ENCODE assay signal across 12 cellular contexts in genomic region chr18:3401669-3402620, GRCh38. TPM values are rescaled to one million over a fixed set of nuclear protein-coding genes. Genes with fewer than 3 reads are reported as not detected.
A peak's percentile ranks its signal among the peaks of the same experiment; 100 is the strongest.
DNase-seq lines count a peak whose midpoint lies in the region; ATAC-seq, FAIRE-seq and TF ChIP-seq lines count a peak whose summit lies in the region.
"Had no signal": no experiment of that assay in that cellular context is flagged by ENCODE, and none has a peak within 500 bp of the region (broad histone marks: within the 10 kb centered on the region; RNA-seq: fewer than 3 reads in every experiment).

No MANE protein-coding gene starts in this region.

- in situ Hi-C loops in GM12878 (cut with MboI) = no loop called here

- intact Hi-C loops in GM12878 (cut with micrococcal nuclease; ENCODE audit: unreplicated experiment) = loop anchor here (5.0 kb wide), 2 partner anchors 45 to 185 kb away; no protein-coding TSS in a partner anchor
- intact Hi-C loops in left ventricle myocardium superior (cut with micrococcal nuclease) = no loop called here

- TF ChIP-seq POLR2A in GM12878 (IDR thresholded peaks at IDR 0.05; ENCODE audit: low read depth, low read length) = no peak

- H4K5ac ChIP-seq in mesendoderm (ENCODE audit: low read length) = no peak overlapping the region

- TF ChIP-seq RAD21 in GM12878 (IDR thresholded peaks at IDR 0.05; ENCODE audit: insufficient read depth, low read depth, low read length) = no peak

- TF ChIP-seq CTCF in GM12878 (IDR thresholded peaks at IDR 0.05 in 2 of 3, conservative IDR thresholded peaks at IDR 0.05 in 1 of 3; ENCODE audit: control insufficient read depth in 2 of 3, extremely low read depth in 1 of 3, insufficient read depth in 1 of 3, low read depth in 3 of 3, low read length in 3 of 3) = no peak

- H3K9ac ChIP-seq in GM12878 (ENCODE audit: control insufficient read depth, insufficient read depth, low read length) = no peak overlapping the region
- H3K9ac ChIP-seq in mesendoderm (ENCODE audit: low read length) = no peak overlapping the region
- H3K9ac ChIP-seq: neural progenitor cell had no signal

- H4K20me1 ChIP-seq in GM12878 (ENCODE audit: control insufficient read depth, insufficient read depth) = no peaks in the 10 kb centered on the region

- DNase-seq in GM12878 (ENCODE audit: low read depth, low spot score) = peak; percentile 34
- no peak for DNase-seq in mesendoderm
- DNase-seq in kidney tubule cell (ENCODE audit: low spot score) = no peak
- DNase-seq in left ventricle myocardium superior = no peak
- no peak for DNase-seq in NCI-H1048 (lab: John Stamatoyannopoulos, UW)
- DNase-seq: activated T-cell treated with anti-CD3 and anti-CD28 coated beads, Interleukin-2, amount 50 U/mL, for 72 hours; DMS153; NCI-H226 had no signal

- no peak overlapping the region for H2BK120ac ChIP-seq in mesendoderm (ENCODE audit: low read depth, low read length)

- H3K9me3 ChIP-seq in GM12878 (replicated peaks; ENCODE audit: control insufficient read depth, insufficient read depth, low read length) = peaks cover 2% of the 10 kb centered on the region; the same call in 2 of the 3 replicates

- no peak overlapping the region for H3K23ac ChIP-seq in mesendoderm (ENCODE audit: low read length)

- H3K79me1 ChIP-seq in mesendoderm (ENCODE audit: low read length) = no peaks in the 10 kb centered on the region

- no peak overlapping the region for H3K4ac ChIP-seq in mesendoderm (ENCODE audit: low read depth, low read length)

- H4K8ac ChIP-seq in mesendoderm (ENCODE audit: low read depth, low read length) = no peak overlapping the region

- no TSS peak for BruUV-seq in GM12878 (replicated peaks; lab: Mats Ljungman, UMichigan)

- no peaks in the 10 kb centered on the region for H3K36me3 ChIP-seq in GM12878 (ENCODE audit: control insufficient read depth in 2 of 2, insufficient read depth in 2 of 2, low read length in 1 of 2)
- no peaks in the 10 kb centered on the region for H3K36me3 ChIP-seq in mesendoderm (ENCODE audit: control insufficient read depth, insufficient read depth, low read length)
- H3K36me3 ChIP-seq: neural progenitor cell had no signal

- H3K4me2 ChIP-seq in GM12878 (ENCODE audit: control insufficient read depth, insufficient read depth) (peak overlapping the region; percentile 67), mesendoderm (ENCODE audit: low read length) (no peak overlapping the region)
- H3K4me2 ChIP-seq: neural progenitor cell had no signal

- no peak overlapping the region for H2AK5ac ChIP-seq in mesendoderm (ENCODE audit: low read length)

- H3K4me1 ChIP-seq in GM12878 (ENCODE audit: control insufficient read depth, insufficient read depth, low read length) = peaks cover 36% of the 10 kb centered on the region
- no peaks in the 10 kb centered on the region for H3K4me1 ChIP-seq in mesendoderm (ENCODE audit: control insufficient read depth, low read depth, low read length)

- no peak overlapping the region; the same call in 1 of the 2 replicates for H2AFZ ChIP-seq in GM12878 (ENCODE audit: control insufficient read depth, low read depth, low read length)
- H2AFZ ChIP-seq: neural progenitor cell had no signal

- H2BK5ac ChIP-seq in mesendoderm (ENCODE audit: low read length) = no peak overlapping the region

- TF ChIP-seq EP300 in GM12878 (IDR thresholded peaks at IDR 0.05; ENCODE audit: borderline replicate concordance in 1 of 2, control insufficient read depth in 1 of 2, low read depth in 2 of 2, low read length in 2 of 2) = 0 out of 4 replicates have a peak, but pooled peaks of 1 of the 2 experiments have one; percentile 55

- H3K18ac ChIP-seq in mesendoderm (ENCODE audit: low read length) = no peak overlapping the region

- CTCF ChIA-PET in GM12878 (lab: Yijun Ruan, JAX) = interaction anchor here (0.7 kb wide), 1 partner anchor 23 kb away, joined by 3 read pairs; no protein-coding TSS in a partner anchor

- FAIRE-seq in GM12878 (lab: Jason Lieb, UNC) = peak; percentile 65

- POLR2A ChIA-PET in GM12878 (lab: Charles Lee) = interaction anchor here (0.5 to 0.7 kb wide), 4 partner anchors 16 to 290 kb away, joined by 3 to 4 read pairs (median 3); no protein-coding TSS in a partner anchor

- RAD21 ChIA-PET in GM12878 (lab: Charles Lee; ENCODE audit: unreplicated experiment) = no interaction called here

- no peak overlapping the region for H3K56ac ChIP-seq in mesendoderm (ENCODE audit: low read length)

- ATAC-seq in GM18508 (IDR thresholded peaks at IDR 0.05; ENCODE audit: insufficient read depth, unreplicated experiment) = peak; percentile 78
- peak; percentile 89 for ATAC-seq in GM21447 (IDR thresholded peaks at IDR 0.05; ENCODE audit: unreplicated experiment)
- peak; percentile 95 for ATAC-seq in HG03135 (IDR thresholded peaks at IDR 0.05; ENCODE audit: unreplicated experiment)
- ATAC-seq in GM12878 = peak; percentile 92
- ATAC-seq in left ventricle myocardium superior = no peak

- 2% methylated on average over 5 of the region's 5 CpGs for WGBS in GM12878 (ENCODE audit: insufficient coverage, insufficient replicate concordance, low lambda C conversion rate, missing lambda C conversion rate)
- no CpG with 5 or more reads among the region's 5 CpGs for WGBS in mesendoderm (ENCODE audit: extremely low coverage, insufficient coverage, low lambda C conversion rate)

- H3K4me3 ChIP-seq in GM12878 (peak overlapping the region; percentile 21; the same call in 1 of the 2 replicates), mesendoderm (ENCODE audit: low read length) (no peak overlapping the region)
- H3K4me3 ChIP-seq: neural progenitor cell had no signal

- H3K27me3 ChIP-seq in GM12878 (replicated peaks in 1 of 2; ENCODE audit: control insufficient read depth in 2 of 2, insufficient read depth in 2 of 2, low read length in 1 of 2) = no peaks in the 10 kb centered on the region
- no peaks in the 10 kb centered on the region for H3K27me3 ChIP-seq in mesendoderm (ENCODE audit: insufficient read depth, low read length, poor library complexity)
- H3K27me3 ChIP-seq: neural progenitor cell had no signal

- H2BK15ac ChIP-seq in mesendoderm (replicated peaks; ENCODE audit: low read depth) = no peak overlapping the region

- H3K27ac ChIP-seq in GM12878 (ENCODE audit: control insufficient read depth, insufficient read depth) (peak overlapping the region; percentile 56; the same call in 1 of the 2 replicates), mesendoderm (ENCODE audit: low read depth, low read length) (no peak overlapping the region)
- H3K27ac ChIP-seq: neural progenitor cell had no signal

- H3K79me2 ChIP-seq in GM12878 (ENCODE audit: control insufficient read depth, insufficient read depth, low read length) (no peaks in the 10 kb centered on the region), mesendoderm (ENCODE audit: control insufficient read depth, insufficient read depth, low read length) (no peaks in the 10 kb centered on the region)

- SMC1A ChIA-PET in GM12878 (lab: Charles Lee; ENCODE audit: uncharacterized antibody, unreplicated experiment) = interaction anchor here (0.5 to 1.3 kb wide), 2 partner anchors 51 to 140 kb away, joined by 3 read pairs; no protein-coding TSS in a partner anchor

TF ChIP-seq in GM12878, 131 proteins besides CTCF, POLR2A, EP300 and RAD21 (continues in another document):
- TF ChIP-seq SUZ12 (IDR thresholded peaks at IDR 0.05; ENCODE audit: unreplicated experiment) (no peak), DPF2 (IDR thresholded peaks at IDR 0.05) (peak; percentile 49), KDM1A (IDR thresholded peaks at IDR 0.05; ENCODE audit: borderline replicate concordance) (no peak), ZBTB33 (IDR thresholded peaks at IDR 0.05) (no peak)

RNA-seq across cellular contexts. Expression of gene TGIF1, which starts 48.0 kb away (rescaled TPM):
- 35.4 and 35.6 TPM in 2 replicates for total RNA-seq in GM12878 (2013; cell fraction: nucleolus; rRNA removed)
- total RNA-seq in GM12878 (2014; rRNA removed) (8.3 and 9.0 TPM in 2 replicates), GM12878 (2014; rRNA removed; fragmentation: Illumina TruSeq; extraction: Trizol) (5.3 and 6.7 TPM in 2 replicates), GM12878 (2021) (6.2 and 6.4 TPM in 2 replicates), left ventricle myocardium superior (10.0 TPM)
- polyA plus RNA-seq in GM12878 (2011; ENCODE audit: low read depth) = 2.1 TPM
- polyA plus RNA-seq in GM12878 (2011; rRNA removed) (1.5 and 1.8 TPM in 2 replicates), GM12878 (2014; fragmentation: Illumina TruSeq; extraction: Trizol) (8.5 and 9.3 TPM in 2 replicates), GM12878 (2014; fragmentation: Nextera tagmentation; extraction: Ambion mirVana) (1 to 10 TPM; 2.1 TPM), GM12878 (2014; rRNA removed) (6.6 and 7.8 TPM in 2 replicates), GM12878 (2016; fragmentation: Nextera tagmentation; extraction: Ambion mirVana) (1 to 10 TPM; 6.2 to 7.2 TPM)
- polyA plus RNA-seq in GM12878 (2011; cell fraction: cytosol; rRNA removed) = 1.6 and 2.5 TPM in 2 replicates
- 2.9 and 6.2 TPM in 2 replicates for polyA plus RNA-seq in GM12878 (2011; cell fraction: nucleus; rRNA removed)
- 3.6 and 6.1 TPM in 2 replicates for polyA plus RNA-seq in GM12878 (2012)
- polyA minus RNA-seq in GM12878 (2011; rRNA and poly(A)+ RNA removed) = 0.51 and 2.2 TPM in 2 replicates
- polyA minus RNA-seq in GM12878 (2011; cell fraction: cytosol; rRNA and poly(A)+ RNA removed) = 1.2 and 1.7 TPM in 2 replicates
- polyA minus RNA-seq in GM12878 (2011; cell fraction: nucleus; rRNA and poly(A)+ RNA removed) = 0.85 and 2.9 TPM in 2 replicates
- 147 TPM for polyA plus RNA-seq in mesendoderm (2013, experiment 1 of 2)
- 153 TPM for polyA plus RNA-seq in mesendoderm (2013, experiment 2 of 2)
